In the genomic region with DNA sequence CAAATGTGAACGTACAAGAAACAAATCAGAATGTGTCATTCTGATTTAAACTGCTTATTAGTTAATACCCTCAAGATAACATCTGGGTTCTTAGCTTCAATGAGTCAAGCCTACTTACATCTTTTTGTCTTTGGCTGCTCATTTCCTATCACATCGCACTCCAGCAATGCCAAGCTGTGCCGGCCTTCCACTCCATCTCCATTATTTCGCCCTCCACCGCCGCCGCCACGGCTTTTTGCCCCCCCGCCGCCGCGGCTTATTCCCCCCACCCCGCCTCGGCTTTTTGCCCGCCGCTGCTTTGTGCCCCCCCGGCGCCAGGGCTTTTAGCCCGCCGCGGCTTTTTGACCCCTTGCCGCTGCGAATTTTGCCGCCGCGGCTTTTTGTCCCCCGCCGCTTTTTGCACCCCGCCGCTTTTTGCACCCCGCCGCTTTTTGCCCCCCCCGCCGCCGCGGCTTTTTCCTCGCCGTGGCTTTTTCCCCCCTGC, we compare ENCODE assay signal across 1 cellular context.
TF ChIP-seq lines count a peak whose summit lies in the region.

No MANE protein-coding gene starts in this region.

TF ChIP-seq in SK-N-SH, 30 proteins besides CTCF, POLR2A, EP300 and RAD21 (continued from another document):
- TF ChIP-seq, protein P1, sequence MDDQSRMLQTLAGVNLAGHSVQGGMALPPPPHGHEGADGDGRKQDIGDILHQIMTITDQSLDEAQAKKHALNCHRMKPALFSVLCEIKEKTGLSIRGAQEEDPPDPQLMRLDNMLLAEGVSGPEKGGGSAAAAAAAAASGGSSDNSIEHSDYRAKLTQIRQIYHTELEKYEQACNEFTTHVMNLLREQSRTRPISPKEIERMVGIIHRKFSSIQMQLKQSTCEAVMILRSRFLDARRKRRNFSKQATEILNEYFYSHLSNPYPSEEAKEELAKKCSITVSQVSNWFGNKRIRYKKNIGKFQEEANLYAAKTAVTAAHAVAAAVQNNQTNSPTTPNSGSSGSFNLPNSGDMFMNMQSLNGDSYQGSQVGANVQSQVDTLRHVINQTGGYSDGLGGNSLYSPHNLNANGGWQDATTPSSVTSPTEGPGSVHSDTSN (IDR thresholded peaks at IDR 0.05), result peak; percentile 70
- TF ChIP-seq RXRA (IDR thresholded peaks at IDR 0.05; ENCODE audit: borderline replicate concordance, low read depth), result peak; percentile 32
- peak; percentile 33; the same call in 1 of the 2 replicates for TF ChIP-seq NFIC (IDR thresholded peaks at IDR 0.05; ENCODE audit: borderline replicate concordance)
- TF ChIP-seq FOSL2 (IDR thresholded peaks at IDR 0.05; ENCODE audit: borderline replicate concordance, low read depth), result peak; percentile 27; the same call in 1 of the 2 replicates
